ENCODE assay signal across 12 cellular contexts in the genomic region with DNA sequence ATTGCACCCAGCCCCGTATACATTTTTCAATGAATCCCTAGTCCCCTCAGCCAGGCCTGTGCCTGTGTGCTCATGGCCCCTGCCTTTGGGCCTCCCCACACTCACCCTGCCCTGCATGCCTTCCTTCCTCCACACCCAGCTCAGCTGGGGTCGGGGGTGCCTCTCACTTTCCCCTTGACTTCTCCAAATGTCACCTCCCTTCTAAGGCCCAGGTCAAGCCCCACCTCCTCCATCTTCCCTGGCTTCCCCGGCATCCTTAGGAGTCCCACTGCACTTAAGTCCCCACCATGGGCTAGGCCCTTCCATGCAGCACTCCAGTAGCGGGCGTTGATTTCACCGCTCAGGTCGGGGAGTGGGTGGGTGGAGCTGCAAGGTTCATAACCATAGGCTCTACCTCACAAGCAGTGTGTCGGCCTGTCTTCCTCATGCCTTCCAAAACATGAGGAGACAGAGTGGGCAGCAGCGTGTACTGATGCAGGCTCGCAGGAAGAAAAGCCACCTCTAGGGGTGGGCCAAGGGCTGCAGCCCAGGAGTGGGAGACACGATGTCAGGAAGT. TPM values are rescaled to one million over a fixed set of nuclear protein-coding genes. Genes with fewer than 3 reads are reported as not detected.
DNase-seq lines count a peak whose midpoint lies in the region; ATAC-seq and TF ChIP-seq lines count a peak whose summit lies in the region.
"Had no signal": no experiment of that assay in that cellular context is flagged by ENCODE, and none has a peak within 500 bp of the region (broad histone marks: within the 10 kb centered on the region; RNA-seq: fewer than 3 reads in every experiment).

No MANE protein-coding gene starts in this region.

- no peak for TF ChIP-seq CTCF in DND-41 (IDR thresholded peaks at IDR 0.05; ENCODE audit: borderline replicate concordance, extremely low read depth, low read length, poor library complexity, severe bottlenecking)
- TF ChIP-seq CTCF in KMS-11 (conservative IDR thresholded peaks at IDR 0.05; ENCODE audit: low read depth, low read length): no peak
- TF ChIP-seq CTCF in type B pancreatic cell (conservative IDR thresholded peaks at IDR 0.05): no peak

- H3K79me2 ChIP-seq in DND-41 (ENCODE audit: insufficient read depth, low read length) (no peaks in the 10 kb centered on the region), KMS-11 (ENCODE audit: insufficient read depth, low read depth) (no peaks in the 10 kb centered on the region)

- H3K36me3 ChIP-seq in DND-41 (ENCODE audit: insufficient read depth, low read length) (peaks cover 12% of the 10 kb centered on the region), KMS-11 (ENCODE audit: insufficient read depth) (no peaks in the 10 kb centered on the region), rectal smooth muscle tissue (ENCODE audit: control insufficient read depth, insufficient read depth, low read length) (no peaks in the 10 kb centered on the region)
- H3K36me3 ChIP-seq in effector memory CD4-positive, alpha-beta T cell (ENCODE audit: control insufficient read depth, insufficient read depth, low read length): peaks cover 7% of the 10 kb centered on the region
- H3K36me3 ChIP-seq: SJCRH30 had no signal

- no peaks in the 10 kb centered on the region for H4K20me1 ChIP-seq in DND-41 (ENCODE audit: insufficient read depth, low read length)
- H4K20me1 ChIP-seq in KMS-11 (ENCODE audit: insufficient read depth): no peaks in the 10 kb centered on the region

- H3K4me3 ChIP-seq in DND-41 (ENCODE audit: low read depth in 1 of 2, low read length in 2 of 2): no peak overlapping the region
- H3K4me3 ChIP-seq in KMS-11 (IDR thresholded peaks at IDR 0.05; ENCODE audit: insufficient read depth, low read depth, low read length): no peak overlapping the region
- H3K4me3 ChIP-seq in effector memory CD4-positive, alpha-beta T cell (ENCODE audit: insufficient read depth, low read depth, low read length, poor library complexity, severe bottlenecking): no peak overlapping the region
- H3K4me3 ChIP-seq in rectal smooth muscle tissue (ENCODE audit: low read length): no peak overlapping the region
- H3K4me3 ChIP-seq: SJCRH30 had no signal

- no peaks in the 10 kb centered on the region for H3K27me3 Mint-ChIP-seq in type B pancreatic cell

- peaks cover 10% of the 10 kb centered on the region for H3K4me1 Mint-ChIP-seq in type B pancreatic cell (ENCODE audit: unreplicated experiment)

- peaks cover 7% of the 10 kb centered on the region for H3K36me3 Mint-ChIP-seq in type B pancreatic cell

- no peak overlapping the region for H3K4me2 ChIP-seq in DND-41 (ENCODE audit: insufficient read depth, low read length)
- peak overlapping the region; percentile 89 for H3K4me2 ChIP-seq in KMS-11

- H3K27ac Mint-ChIP-seq in type B pancreatic cell: no peak overlapping the region

- H3K4me1 ChIP-seq in DND-41 (ENCODE audit: insufficient read depth, low read length): peaks cover 20% of the 10 kb centered on the region
- peaks cover 26% of the 10 kb centered on the region for H3K4me1 ChIP-seq in KMS-11 (ENCODE audit: low read depth, poor library complexity, severe bottlenecking)
- H3K4me1 ChIP-seq in effector memory CD4-positive, alpha-beta T cell (ENCODE audit: control insufficient read depth, insufficient read depth, low read length, poor library complexity, severe bottlenecking): peaks cover 27% of the 10 kb centered on the region
- H3K4me1 ChIP-seq in rectal smooth muscle tissue (ENCODE audit: control insufficient read depth, insufficient read depth, low read length): peaks cover 19% of the 10 kb centered on the region

- H3K9me3 ChIP-seq in DND-41 (ENCODE audit: insufficient read depth, low read length, severe bottlenecking): no peaks in the 10 kb centered on the region
- H3K9me3 ChIP-seq in effector memory CD4-positive, alpha-beta T cell (ENCODE audit: control insufficient read depth, low read length): no peaks in the 10 kb centered on the region
- H3K9me3 ChIP-seq: SJCRH30 had no signal

- no peak overlapping the region for H3K4me3 Mint-ChIP-seq in type B pancreatic cell

- H2AFZ ChIP-seq in DND-41 (ENCODE audit: low read depth, low read length): no peak overlapping the region
- peak overlapping the region; percentile 82; the same call in 1 of the 2 replicates for H2AFZ ChIP-seq in KMS-11 (ENCODE audit: low read depth)

- H3K27me3 ChIP-seq in DND-41 (ENCODE audit: insufficient read depth, low read length, poor library complexity) (no peaks in the 10 kb centered on the region), KMS-11 (ENCODE audit: insufficient read depth, low read depth) (no peaks in the 10 kb centered on the region), rectal smooth muscle tissue (ENCODE audit: control insufficient read depth, insufficient read depth, low read length) (no peaks in the 10 kb centered on the region)
- no peaks in the 10 kb centered on the region for H3K27me3 ChIP-seq in effector memory CD4-positive, alpha-beta T cell (replicated peaks; ENCODE audit: control insufficient read depth, insufficient read depth, low read length, poor library complexity, severe bottlenecking)
- H3K27me3 ChIP-seq: SJCRH30 had no signal

- peak overlapping the region; percentile 82 for H3K27ac ChIP-seq in DND-41 (ENCODE audit: low read length)
- peak overlapping the region; percentile 50; the same call in 1 of the 2 replicates for H3K27ac ChIP-seq in KMS-11
- H3K27ac ChIP-seq in effector memory CD4-positive, alpha-beta T cell (ENCODE audit: insufficient read depth, low read length, poor library complexity, severe bottlenecking): peak overlapping the region; percentile 79
- H3K27ac ChIP-seq in rectal smooth muscle tissue (ENCODE audit: low read depth, low read length): peak overlapping the region; percentile 81

- ATAC-seq in DND-41 (ENCODE audit: insufficient read depth, low read depth): no peak
- ATAC-seq in GM21786 (IDR thresholded peaks at IDR 0.05; ENCODE audit: unreplicated experiment): no peak

- H3K9ac ChIP-seq in DND-41 (ENCODE audit: low read depth, low read length) (peak overlapping the region; percentile 39; the same call in 1 of the 2 replicates), KMS-11 (no peak overlapping the region), rectal smooth muscle tissue (ENCODE audit: low read length) (no peak overlapping the region)

- H3K9me3 Mint-ChIP-seq in type B pancreatic cell: no peaks in the 10 kb centered on the region

- DNase-seq in DND-41 (no peak), type B pancreatic cell (ENCODE audit: extremely low spot score, unreplicated experiment) (no peak)
- DNase-seq in effector memory CD4-positive, alpha-beta T cell: no peak
- no peak for DNase-seq in activated effector memory CD4-positive, alpha-beta T cell treated with Interleukin-2 at 50 U/mL for 16 hours
- DNase-seq in NK-92 treated with Interleukin-12 subunit alpha and Interleukin-12 subunit beta, amount 100 ng/mL, for 24 hours (lab: John Stamatoyannopoulos, UW): no peak
- DNase-seq: DMS79, glutamatergic neuron, NCI-H1105, SJCRH30 had no signal

RNA-seq across cellular contexts. Expression of a gene that starts 47.7 kb away (rescaled TPM):
- total RNA-seq in type B pancreatic cell (ENCODE audit: low replicate concordance): 97.6 and 139 TPM in 2 replicates
